22 cellular contexts compared by ENCODE assay signal in the genomic region with DNA sequence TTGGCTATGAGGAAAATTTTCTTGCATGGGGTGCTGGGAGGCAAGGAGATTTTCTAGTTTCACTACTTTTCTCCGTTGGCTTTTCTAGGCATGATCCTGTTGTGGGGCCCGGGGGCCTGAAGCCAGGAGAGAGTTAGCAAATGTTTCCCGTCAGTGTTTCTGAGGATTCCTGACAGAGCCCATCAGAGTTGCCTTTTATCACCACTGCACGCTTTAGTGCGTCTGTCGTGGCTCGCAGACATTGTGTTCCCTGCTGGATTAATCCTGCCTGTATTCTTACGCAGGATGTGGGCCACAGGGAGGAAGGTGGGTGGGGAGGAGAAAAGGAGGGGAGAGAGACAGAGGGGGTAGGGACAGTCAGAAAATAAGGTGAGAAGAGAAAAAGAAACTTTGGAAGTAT. TPM values are rescaled to one million over a fixed set of nuclear protein-coding genes. Genes with fewer than 3 reads are reported as not detected.
DNase-seq lines count a peak whose midpoint lies in the region; ATAC-seq, FAIRE-seq and TF ChIP-seq lines count a peak whose summit lies in the region.
"Had no signal": no experiment of that assay in that cellular context is flagged by ENCODE, and none has a peak within 500 bp of the region (broad histone marks: within the 10 kb centered on the region; RNA-seq: fewer than 3 reads in every experiment).

No MANE protein-coding gene starts in this region.

- H3K9me1 ChIP-seq in keratinocyte (ENCODE audit: control insufficient read depth, extremely low read depth, insufficient read depth, low read length): no peaks in the 10 kb centered on the region

- no peak for FAIRE-seq in keratinocyte (lab: Jason Lieb, UNC)
- FAIRE-seq: bronchial epithelial cell had no signal

- peak overlapping the region; percentile 41 for H2AFZ ChIP-seq in keratinocyte (ENCODE audit: control insufficient read depth, low read length)

- H3K27me3 ChIP-seq in keratinocyte (ENCODE audit: control insufficient read depth, extremely low read depth, insufficient read depth, low read length): no peaks in the 10 kb centered on the region
- no peaks in the 10 kb centered on the region for H3K27me3 ChIP-seq in rectal smooth muscle tissue (ENCODE audit: control insufficient read depth, insufficient read depth, low read length)
- H3K27me3 ChIP-seq: ovary had no signal

- H3K4me3 ChIP-seq in keratinocyte (ENCODE audit: control insufficient read depth in 2 of 3, extremely low read depth in 1 of 3, insufficient read depth in 2 of 3, low read depth in 1 of 3, low read length in 3 of 3) (no peak overlapping the region), rectal smooth muscle tissue (ENCODE audit: low read length) (no peak overlapping the region)
- H3K4me3 ChIP-seq: ovary had no signal

- H3K4me2 ChIP-seq in keratinocyte (ENCODE audit: control insufficient read depth, extremely low read depth, insufficient read depth, low read depth, low read length): no peak overlapping the region

- H3K79me2 ChIP-seq in keratinocyte (ENCODE audit: control insufficient read depth, insufficient read depth, low read length): no peaks in the 10 kb centered on the region

- H3K27me3 Mint-ChIP-seq in brain: peaks cover 9% of the 10 kb centered on the region
- H3K27me3 Mint-ChIP-seq: activated T-cell treated with anti-CD3 and anti-CD28 coated beads, Interleukin-2, amount 50 U/mL, for 24 hours had no signal

- H3K9me3 ChIP-seq in keratinocyte (ENCODE audit: control insufficient read depth, low read depth, low read length): no peaks in the 10 kb centered on the region
- H3K9me3 ChIP-seq: ovary had no signal

- H3K9ac ChIP-seq in keratinocyte (ENCODE audit: control insufficient read depth, extremely low read depth, insufficient read depth, low read length) (no peak overlapping the region), rectal smooth muscle tissue (ENCODE audit: low read length) (no peak overlapping the region)

- peaks cover 7% of the 10 kb centered on the region for H3K36me3 Mint-ChIP-seq in brain
- H3K36me3 Mint-ChIP-seq: activated naive CD4-positive, alpha-beta T cell treated with anti-CD3 and anti-CD28 coated beads, Interleukin-2, amount 50 U/mL, for 24 hours; CD8-positive, alpha-beta T cell had no signal

- H3K9me3 Mint-ChIP-seq in brain: peaks cover 15 to 26% (median 24%) of the 10 kb centered on the region in 5 experiments
- H3K9me3 Mint-ChIP-seq: activated naive CD4-positive, alpha-beta T cell treated with anti-CD3 and anti-CD28 coated beads, Interleukin-2, amount 50 U/mL, for 24 hours had no signal

- no peaks in the 10 kb centered on the region for H4K20me1 ChIP-seq in keratinocyte (ENCODE audit: control insufficient read depth, extremely low read depth, insufficient read depth, low read length)

- dilution Hi-C loops in keratinocyte (cut with MboI; ENCODE audit: extremely low pct_ligation_motif_present, low sequenced_read_pairs): no loop called here

- no peak for ATAC-seq in GM21717 (IDR thresholded peaks at IDR 0.05; ENCODE audit: unreplicated experiment)
- no peak for ATAC-seq in HG03439 (IDR thresholded peaks at IDR 0.05; ENCODE audit: unreplicated experiment)
- ATAC-seq: CD8-positive, alpha-beta T cell had no signal

- DNase-seq in ELF-1 (ENCODE audit: low read depth, low spot score) (peak; percentile 81), keratinocyte (ENCODE audit: low read depth, low spot score) (no peak), SHP77 treated with DMSO at 0.1 percent for 48 hours (lab: John Stamatoyannopoulos, UW) (no peak), dedifferentiated amniotic fluid mesenchymal stem cell (ENCODE audit: extremely low spot score) (no peak)
- DNase-seq: activated CD4-positive, alpha-beta T cell treated with anti-CD3 and anti-CD28 coated beads, Interleukin-2, amount 50 U/mL, for 1 hour; activated T-cell treated with anti-CD3 and anti-CD28 coated beads, Interleukin-2, amount 50 U/mL, for 24 hours; CD8-positive, alpha-beta T cell; DMS79; foreskin fibroblast; HFFc6; NCI-H2029; NCI-H524; ovary; SIG-M5; stimulated activated naive CD4-positive, alpha-beta T cell treated with Interleukin-2 at 50 U/mL for 16 hours; T-helper 9 cell had no signal

- no peak overlapping the region for H3K27ac ChIP-seq in keratinocyte (ENCODE audit: control insufficient read depth, insufficient read depth, low read length)
- peak overlapping the region; percentile 50 for H3K27ac ChIP-seq in rectal smooth muscle tissue (ENCODE audit: low read depth, low read length)
- H3K27ac ChIP-seq: ovary had no signal

- H3K27ac Mint-ChIP-seq in brain: peak overlapping the region; percentile 21 to 94 (median 92)
- H3K27ac Mint-ChIP-seq: activated naive CD4-positive, alpha-beta T cell treated with anti-CD3 and anti-CD28 coated beads, Interleukin-2, amount 50 U/mL, for 24 hours; activated T-cell treated with anti-CD3 and anti-CD28 coated beads, Interleukin-2, amount 50 U/mL, for 24 hours; CD8-positive, alpha-beta T cell; HFFc6 had no signal

- peaks cover 12% of the 10 kb centered on the region for H3K4me1 ChIP-seq in keratinocyte (ENCODE audit: control insufficient read depth, extremely low read depth, insufficient read depth, low read length)
- H3K4me1 ChIP-seq in rectal smooth muscle tissue (ENCODE audit: control insufficient read depth, insufficient read depth, low read length): peaks cover 16% of the 10 kb centered on the region

- H3K4me1 Mint-ChIP-seq in brain: peaks cover 42% of the 10 kb centered on the region
- H3K4me1 Mint-ChIP-seq: activated naive CD4-positive, alpha-beta T cell treated with anti-CD3 and anti-CD28 coated beads, Interleukin-2, amount 50 U/mL, for 24 hours had no signal

- peak overlapping the region; percentile 18 to 69 (median 29) for H3K4me3 Mint-ChIP-seq in brain
- H3K4me3 Mint-ChIP-seq: activated naive CD4-positive, alpha-beta T cell treated with anti-CD3 and anti-CD28 coated beads, Interleukin-2, amount 50 U/mL, for 24 hours; activated T-cell treated with anti-CD3 and anti-CD28 coated beads, Interleukin-2, amount 50 U/mL, for 24 hours; CD8-positive, alpha-beta T cell; HFFc6 had no signal

- no peaks in the 10 kb centered on the region for H3K36me3 ChIP-seq in keratinocyte (ENCODE audit: control insufficient read depth in 2 of 2, extremely low read depth in 1 of 2, insufficient read depth in 2 of 2, low read length in 2 of 2)
- H3K36me3 ChIP-seq in rectal smooth muscle tissue (ENCODE audit: control insufficient read depth, insufficient read depth, low read length): no peaks in the 10 kb centered on the region
- H3K36me3 ChIP-seq: ovary had no signal

- no peak for TF ChIP-seq CTCF in brain (conservative IDR thresholded peaks at IDR 0.05)
- no peak for TF ChIP-seq CTCF in keratinocyte (optimal IDR thresholded peaks at IDR 0.05 in 1 of 3, IDR thresholded peaks at IDR 0.05 in 1 of 3, conservative IDR thresholded peaks at IDR 0.05 in 1 of 3; ENCODE audit: extremely low read depth in 1 of 3, insufficient read depth in 2 of 3, low read length in 3 of 3)

RNA-seq across cellular contexts. Expression of a gene that starts 18.1 kb away (rescaled TPM):
- polyA plus RNA-seq in brain (ENCODE audit: insufficient read depth, low read depth, low replicate concordance) (23.3 TPM), keratinocyte (9.3 to 11.3 TPM (median 11.2 TPM) in 3 replicates)
- 7.9 TPM for polyA plus RNA-seq in keratinocyte (2011; ENCODE audit: low read depth)
- polyA plus RNA-seq in keratinocyte (2011; cell fraction: cytosol; rRNA removed): 8.5 and 12.4 TPM in 2 replicates
- polyA plus RNA-seq in keratinocyte (2011; cell fraction: nucleus; rRNA removed): 17.8 and 22.0 TPM in 2 replicates
- polyA plus RNA-seq in keratinocyte (2012; ENCODE audit: low replicate concordance): 5.5 and 8.0 TPM in 2 replicates
- polyA minus RNA-seq in keratinocyte: 16.0 to 20.6 TPM (median 16.2 TPM) in 3 replicates
- 5.9 TPM for polyA minus RNA-seq in keratinocyte (2011; cell fraction: cytosol; rRNA and poly(A)+ RNA removed)
- polyA minus RNA-seq in keratinocyte (2011; cell fraction: nucleus; rRNA and poly(A)+ RNA removed): 16.7 and 20.6 TPM in 2 replicates
